In the genomic region with DNA sequence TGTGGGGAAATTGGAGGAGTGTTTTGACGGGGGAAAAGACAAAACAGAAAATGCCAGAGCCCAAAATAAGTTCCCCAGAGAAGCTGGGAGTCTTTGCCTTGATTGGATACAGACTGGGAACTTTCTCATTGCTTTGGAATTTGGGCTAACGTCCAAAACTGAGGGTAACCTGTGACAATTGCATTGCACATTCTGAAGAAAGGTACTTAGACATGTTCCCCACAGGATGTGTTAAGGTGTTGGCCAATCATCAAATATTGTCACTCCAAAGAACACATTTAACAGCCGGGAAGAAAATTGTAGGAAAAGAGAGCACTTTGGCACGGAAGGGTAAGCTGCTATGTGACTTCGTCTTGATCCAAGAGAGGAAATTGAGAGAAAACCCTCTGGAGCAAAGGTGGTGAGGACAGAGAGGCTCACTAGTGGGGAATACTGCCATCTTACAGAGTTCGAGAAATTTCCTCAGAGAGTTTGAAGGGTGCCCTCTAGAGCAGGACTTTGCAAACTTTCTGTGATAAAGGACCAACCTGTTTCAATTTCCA, we compare ENCODE assay signal across 8 cellular contexts.
DNase-seq lines count a peak whose midpoint lies in the region; ATAC-seq, FAIRE-seq and TF ChIP-seq lines count a peak whose summit lies in the region.
"Had no signal": no experiment of that assay in that cellular context is flagged by ENCODE, and none has a peak within 500 bp of the region (broad histone marks: within the 10 kb centered on the region; RNA-seq: fewer than 3 reads in every experiment).

No MANE protein-coding gene starts in this region.

- H3K36me3 ChIP-seq in IMR-90 (ENCODE audit: control insufficient read depth, insufficient read depth, low read length) (no peaks in the 10 kb centered on the region), K562 (ENCODE audit: control insufficient read depth, insufficient read depth, low read length) (no peaks in the 10 kb centered on the region), kidney (ENCODE audit: control insufficient read depth in 1 of 2, insufficient read depth in 2 of 2, low read length in 2 of 2) (no peaks in the 10 kb centered on the region), upper lobe of right lung (no peaks in the 10 kb centered on the region)

- no peak overlapping the region for H3K23ac ChIP-seq in IMR-90 (ENCODE audit: low read depth, low read length)

- TF ChIP-seq CTCF in IMR-90 (conservative IDR thresholded peaks at IDR 0.05; ENCODE audit: low read depth, low read length) (no peak), K562 (IDR thresholded peaks at IDR 0.05 in 2 of 3, conservative IDR thresholded peaks at IDR 0.05 in 1 of 3; ENCODE audit: insufficient read depth in 2 of 3, low read depth in 1 of 3, low read length in 3 of 3) (peak in 2 of 3 experiments; percentile 13 to 34; a peak in 2 of 6 replicates), kidney (IDR thresholded peaks at IDR 0.05; ENCODE audit: borderline replicate concordance, extremely low read depth, insufficient read depth) (no peak), upper lobe of right lung (IDR thresholded peaks at IDR 0.05) (no peak)

- H3K4me1 ChIP-seq in IMR-90 (ENCODE audit: control insufficient read depth, insufficient read depth, low read length) = peaks cover 2% of the 10 kb centered on the region; the same call in 1 of the 2 replicates
- no peaks in the 10 kb centered on the region for H3K4me1 ChIP-seq in K562 (replicated peaks in 1 of 2; ENCODE audit: control insufficient read depth in 2 of 2, insufficient read depth in 2 of 2, low read length in 2 of 2)
- H3K4me1 ChIP-seq in kidney (ENCODE audit: control insufficient read depth in 1 of 2, insufficient read depth in 1 of 2, low read depth in 1 of 2, low read length in 2 of 2) = peaks cover 3 to 15% of the 10 kb centered on the region in 2 donors
- H3K4me1 ChIP-seq in upper lobe of right lung = peaks cover under 1% of the 10 kb centered on the region

- in situ Hi-C loops in IMR-90 (cut with MboI; ENCODE audit: low sequenced_read_pairs) (no loop called here), K562 (cut with MboI) (no loop called here)

- 83% methylated on average over 1 of the region's 6 CpGs; no CpG with 5 or more reads in 1 of the 2 experiments for WGBS in IMR-90 (ENCODE audit: extremely low coverage in 2 of 2, insufficient read length in 1 of 2), 2 experiments
- 10% methylated on average over 6 of the region's 6 CpGs for WGBS in K562 (ENCODE audit: insufficient coverage, low coverage, missing lambda C conversion rate)

- H3K9me3 ChIP-seq in IMR-90 (ENCODE audit: control insufficient read depth, insufficient read depth, low read length) = no peaks in the 10 kb centered on the region
- H3K9me3 ChIP-seq in K562 (replicated peaks; ENCODE audit: control insufficient read depth, insufficient read depth, low read depth, low read length) = no peaks in the 10 kb centered on the region
- no peaks in the 10 kb centered on the region for H3K9me3 ChIP-seq in kidney (ENCODE audit: control insufficient read depth in 1 of 2, low read length in 2 of 2)
- no peaks in the 10 kb centered on the region for H3K9me3 ChIP-seq in upper lobe of right lung

- POLR2A ChIA-PET in IMR-90 (lab: Charles Lee; ENCODE audit: unreplicated experiment) (no interaction called here), K562 (lab: Yijun Ruan, JAX) (no interaction called here)

- no peak overlapping the region for H3K4me2 ChIP-seq in IMR-90 (ENCODE audit: low read depth, low read length)
- H3K4me2 ChIP-seq in K562 (ENCODE audit: insufficient read depth, low read length) = no peak overlapping the region

- no peak for TF ChIP-seq EP300 in K562 (IDR thresholded peaks at IDR 0.05; ENCODE audit: low read length)

- H4K91ac ChIP-seq in IMR-90 (ENCODE audit: insufficient read depth, low read depth, low read length) = peak overlapping the region; percentile 16; the same call in 1 of the 2 replicates

- H3K27ac ChIP-seq in IMR-90 (ENCODE audit: insufficient read depth, low read length) (no peak overlapping the region), K562 (ENCODE audit: extremely low read depth, low read depth, low read length) (no peak overlapping the region), kidney (ENCODE audit: low read depth in 2 of 2, low read length in 2 of 2) (peak overlapping the region; percentile 47 to 59), upper lobe of right lung (peak overlapping the region; percentile 52)

- H3K4ac ChIP-seq in IMR-90 (ENCODE audit: low read depth, low read length) = peak overlapping the region; percentile 59

- H3K27me3 ChIP-seq in IMR-90 (ENCODE audit: control insufficient read depth, insufficient read depth, low read length) (no peaks in the 10 kb centered on the region), K562 (ENCODE audit: control insufficient read depth in 2 of 2, insufficient read depth in 2 of 2, low read length in 2 of 2) (no peaks in the 10 kb centered on the region), upper lobe of right lung (no peaks in the 10 kb centered on the region)

- peak overlapping the region; percentile 65; the same call in 1 of the 2 replicates for H3K14ac ChIP-seq in IMR-90 (replicated peaks; ENCODE audit: low read depth, low read length)

- BruUV-seq in IMR-90 (replicated peaks; lab: Mats Ljungman, UMichigan) = no TSS peak
- BruUV-seq in K562 (replicated peaks; lab: Mats Ljungman, UMichigan) = no TSS peak

- no peak overlapping the region; a peak in 1 of 4 replicates for H4K8ac ChIP-seq in IMR-90 (ENCODE audit: low read depth in 2 of 2, low read length in 2 of 2)

- H2AK5ac ChIP-seq in IMR-90 (ENCODE audit: low read depth, low read length) = no peak overlapping the region

- H3K9ac ChIP-seq in IMR-90 (ENCODE audit: low read depth, low read length) (no peak overlapping the region), K562 (ENCODE audit: insufficient read depth in 1 of 2, low read depth in 2 of 2, low read length in 2 of 2) (no peak overlapping the region), kidney (ENCODE audit: low read length in 2 of 2) (no peak overlapping the region)

- H3K9me1 ChIP-seq in IMR-90 (ENCODE audit: insufficient read depth, low read length) (no peaks in the 10 kb centered on the region), K562 (ENCODE audit: control insufficient read depth, insufficient read depth, low read length) (no peaks in the 10 kb centered on the region)

- peak; percentile 59 for DNase-seq in IMR-90
- DNase-seq in K562 (ENCODE audit: extremely low read depth in 1 of 4, low spot score in 3 of 4) = no peak
- no peak for DNase-seq in kidney
- DNase-seq in upper lobe of right lung = no peak
- no peak for DNase-seq in activated naive CD4-positive, alpha-beta T cell (lab: John Stamatoyannopoulos, UW)
- DNase-seq in CD1c-positive myeloid dendritic cell (ENCODE audit: extremely low spot score) = no peak

- peak; percentile 6 for FAIRE-seq in K562 (lab: Jason Lieb, UNC)
- FAIRE-seq in kidney (lab: Jason Lieb, UNC) = no peak
- FAIRE-seq: GM18507 had no signal

- no peak overlapping the region for H2BK5ac ChIP-seq in IMR-90 (ENCODE audit: low read depth, low read length, poor library complexity, severe bottlenecking)

- peak overlapping the region; percentile 82 for H2BK20ac ChIP-seq in IMR-90 (ENCODE audit: low read depth, low read length)

- peak overlapping the region; percentile 86 for H3K18ac ChIP-seq in IMR-90 (ENCODE audit: low read depth, low read length)

- CTCF ChIA-PET in IMR-90 (lab: Yijun Ruan, JAX) (no interaction called here), K562 (lab: Yijun Ruan, JAX; ENCODE audit: low intra/inter-chr PET ratio) (no interaction called here)

- H2AFZ ChIP-seq in IMR-90 (replicated peaks; ENCODE audit: low read length, poor library complexity) = no peak overlapping the region
- H2AFZ ChIP-seq in K562 (ENCODE audit: low read depth, low read length) = peak overlapping the region; percentile 34; the same call in 1 of the 2 replicates

- TF ChIP-seq RAD21 in IMR-90 (IDR thresholded peaks at IDR 0.05; ENCODE audit: low read length) (no peak), K562 (CRISPR knock-in tag; conservative IDR thresholded peaks at IDR 0.05 in 1 of 2, IDR thresholded peaks at IDR 0.05 in 1 of 2) (peak; percentile 19 to 41)

- no peaks in the 10 kb centered on the region for H3K79me2 ChIP-seq in K562 (ENCODE audit: control insufficient read depth, insufficient read depth, low read length)

- TF ChIP-seq POLR2A in IMR-90 (IDR thresholded peaks at IDR 0.05; ENCODE audit: low read depth, low read length) (no peak), K562 (conservative IDR thresholded peaks at IDR 0.05) (no peak)

- H4K20me1 ChIP-seq in IMR-90 (ENCODE audit: insufficient read depth, low read length) (no peaks in the 10 kb centered on the region), K562 (replicated peaks; ENCODE audit: control insufficient read depth, insufficient read depth, low read length) (no peaks in the 10 kb centered on the region)

- ATAC-seq in IMR-90 (ENCODE audit: low read depth) = no peak
- peak; percentile 58; the same call in 1 of the 3 replicates for ATAC-seq in K562
- peak; percentile 90 for ATAC-seq in upper lobe of right lung
- no peak for ATAC-seq in HG02642 (IDR thresholded peaks at IDR 0.05; ENCODE audit: poor library complexity, unreplicated experiment)

- H4K5ac ChIP-seq in IMR-90 (ENCODE audit: low read depth, low read length) = peak overlapping the region; percentile 38; the same call in 1 of the 2 replicates

- no peak overlapping the region for H3K56ac ChIP-seq in IMR-90 (ENCODE audit: extremely low read depth, insufficient read depth, low read length)

- intact Hi-C loops in IMR-90 (cut with micrococcal nuclease) (no loop called here), K562 (cut with micrococcal nuclease) (no loop called here), kidney (cut with DNase I) (no loop called here), upper lobe of right lung (cut with DNase I) (no loop called here)

- dilution Hi-C loops in IMR-90 (cut with HindIII; ENCODE audit: low sequenced_read_pairs, unreplicated experiment) = no loop called here

- H3K79me1 ChIP-seq in IMR-90 (ENCODE audit: low read depth in 1 of 2, low read length in 2 of 2) = no peaks in the 10 kb centered on the region

- H3K4me3 ChIP-seq in IMR-90 (ENCODE audit: insufficient read depth, low read depth, low read length) (no peak overlapping the region), K562 (no peak overlapping the region), kidney (ENCODE audit: low read length in 2 of 2) (peak overlapping the region in 1 of 2 donors; percentile 29), upper lobe of right lung (no peak overlapping the region)

- no peak overlapping the region for H2AK9ac ChIP-seq in IMR-90 (replicated peaks; ENCODE audit: low read depth, low read length, poor library complexity)

- peak overlapping the region; percentile 71 for H2BK120ac ChIP-seq in IMR-90 (ENCODE audit: low read depth, low read length)

- peak overlapping the region; percentile 2; the same call in 1 of the 3 replicates for H2BK15ac ChIP-seq in IMR-90 (ENCODE audit: low read depth, low read length)

TF ChIP-seq in IMR-90, 13 proteins besides CTCF, POLR2A, EP300 and RAD21:
- no peak for TF ChIP-seq SMC3 (IDR thresholded peaks at IDR 0.05; ENCODE audit: low read depth, low read length)

TF ChIP-seq in K562, 482 proteins besides CTCF, POLR2A, EP300 and RAD21 (continues in another document):
- TF ChIP-seq BHLHE40 (IDR thresholded peaks at IDR 0.05; ENCODE audit: low read length) (no peak), ZNF695 (CRISPR knock-in tag; IDR thresholded peaks at IDR 0.05) (no peak), ZNF24 (IDR thresholded peaks at IDR 0.05) (no peak), FOSL1 (tag; conservative IDR thresholded peaks at IDR 0.05) (no peak), ZNF134 (CRISPR knock-in tag; conservative IDR thresholded peaks at IDR 0.05) (no peak)

Comparison
In these comparisons a context has a peak if more than half of its experiments do, and no peak if none do; other contexts are left out.
1. ATAC-seq: peak in K562 (single experiment) and upper lobe of right lung (single experiment); none in IMR-90 (single experiment) and HG02642 (single experiment).
2. H3K27ac ChIP-seq: peak in kidney (2 of 2) and upper lobe of right lung (single experiment); none in IMR-90 (single experiment) and K562 (single experiment).
3. CTCF ChIP-seq: peak in K562 (2 of 3); none in IMR-90 (single experiment), kidney (single experiment) and upper lobe of right lung (single experiment).